8 cellular contexts compared by ENCODE assay signal in the genomic region with DNA sequence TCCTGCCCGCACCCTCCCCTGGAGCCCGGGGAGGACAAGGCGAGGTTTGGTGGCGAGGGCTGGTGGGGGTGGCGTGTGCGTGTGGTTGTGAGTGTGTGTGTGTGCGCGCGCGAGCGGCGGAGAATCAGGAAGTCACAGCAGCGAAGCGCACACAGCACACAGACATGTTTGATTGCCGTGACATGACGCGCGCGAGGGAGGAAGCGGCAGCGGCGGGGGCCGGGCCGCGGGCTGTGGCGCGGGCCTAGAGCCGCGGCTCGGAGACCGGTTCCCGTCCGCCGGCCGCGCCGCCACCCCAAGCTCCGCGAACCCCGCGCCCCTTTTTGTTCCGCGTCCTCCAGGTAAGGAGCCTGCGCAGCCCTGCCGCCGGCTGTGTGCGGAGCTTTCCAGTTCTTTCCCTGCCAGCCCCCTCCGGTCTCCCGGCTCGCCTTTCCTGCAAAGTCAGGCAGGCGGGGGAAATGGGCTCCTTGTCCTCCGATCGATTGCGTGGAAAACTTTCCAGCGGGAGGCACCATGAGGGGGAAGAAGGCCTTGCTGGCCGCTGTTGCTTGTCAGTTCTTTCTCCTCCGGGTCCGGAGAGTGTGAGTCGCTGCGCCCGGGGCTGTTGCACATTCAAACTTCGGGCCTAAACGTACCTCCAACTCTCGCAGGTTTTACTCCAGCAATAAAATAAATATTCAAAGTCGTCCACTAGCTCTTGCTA.
DNase-seq lines count a peak whose midpoint lies in the region; ATAC-seq lines count a peak whose summit lies in the region.

No MANE protein-coding gene starts in this region.

- DNase-seq in NCI-H510A treated with DMSO at 0.1 percent for 48 hours (lab: John Stamatoyannopoulos, UW) (peak; percentile 19), NCI-H510A (lab: John Stamatoyannopoulos, UW) (no peak), NCI-H526 treated with DMSO at 0.1 percent for 48 hours (lab: John Stamatoyannopoulos, UW) (peak; percentile 42), medulla oblongata (ENCODE audit: extremely low spot score) (peak; percentile 83)
- DNase-seq in activated CD8-positive, alpha-beta memory T cell treated with anti-CD3 and anti-CD28 coated beads for 4 hours (ENCODE audit: low read depth in 2 of 2): peak; percentile 59 to 62
- DNase-seq in effector CD8-positive, alpha-beta T cell (lab: John Stamatoyannopoulos, UW): peak; percentile 60
- peak; percentile 43 to 55 (median 47) for DNase-seq in stimulated activated CD4-positive, alpha-beta T cell treated with anti-CD3 and anti-CD28 coated beads, TNF-alpha, amount 100 ng/mL, for 48 hours (ENCODE audit: low read depth in 3 of 3)

- peak; percentile 22 for ATAC-seq in HG02884 (IDR thresholded peaks at IDR 0.05; ENCODE audit: unreplicated experiment)
